Comparison of ENCODE assay signal across 8 cellular contexts in genomic region chr19:2164020-2164988, GRCh38. TPM values are rescaled to one million over a fixed set of nuclear protein-coding genes. Genes with fewer than 3 reads are reported as not detected.
A peak's percentile ranks its signal among the peaks of the same experiment; 100 is the strongest.
DNase-seq lines count a peak whose midpoint lies in the region; ATAC-seq and TF ChIP-seq lines count a peak whose summit lies in the region.

No MANE protein-coding gene starts in this region.

- peaks cover 48% of the 10 kb centered on the region for H3K4me1 Mint-ChIP-seq in activated B cell treated with CpG ODN at 0.5 μM for 24 hours
- H3K4me1 Mint-ChIP-seq in nephron: peaks cover 25% of the 10 kb centered on the region

- H3K36me3 Mint-ChIP-seq in activated B cell treated with CpG ODN at 0.5 μM for 24 hours (ENCODE audit: low read depth) (peaks cover 4% of the 10 kb centered on the region), nephron (ENCODE audit: low read depth) (no peaks in the 10 kb centered on the region)

- H3K27ac Mint-ChIP-seq in activated B cell treated with CpG ODN at 0.5 μM for 24 hours (peak overlapping the region; percentile 80), nephron (peak overlapping the region; percentile 73 to 93 (median 92))

- no peak for TF ChIP-seq CTCF in GM06990 (IDR thresholded peaks at IDR 0.05; ENCODE audit: insufficient read depth, low read length, poor library complexity, severe bottlenecking)
- TF ChIP-seq CTCF in activated B cell treated with CpG ODN at 0.5 μM for 24 hours (IDR thresholded peaks at IDR 0.05): no peak
- TF ChIP-seq CTCF in nephron (IDR thresholded peaks at IDR 0.05; ENCODE audit: unreplicated experiment in 3 of 3): no peak

- H3K36me3 ChIP-seq in GM06990 (ENCODE audit: control insufficient read depth, insufficient read depth, low read length): no peaks in the 10 kb centered on the region

- no peaks in the 10 kb centered on the region for H3K27me3 ChIP-seq in GM06990 (replicated peaks; ENCODE audit: control insufficient read depth, insufficient read depth, low read length)

- H3K4me3 ChIP-seq in GM06990 (replicated peaks; ENCODE audit: low read depth, low read length): peak overlapping the region; percentile 92

- CTCF ChIA-PET in activated B cell treated with CpG ODN at 0.5 μM for 24 hours (lab: Charles Lee): no interaction called here

- POLR2A ChIA-PET in activated B cell treated with CpG ODN at 0.5 μM for 24 hours (lab: Charles Lee): interaction anchor here (0.6 to 1.2 kb wide), 7 partner anchors 7 to 164 kb away, joined by 3 to 8 read pairs (median 4); partner anchors contain the start of gene LSM7

- intact Hi-C loops in activated B cell treated with CpG ODN at 0.5 μM for 24 hours (cut with micrococcal nuclease): no loop called here

- peak overlapping the region; percentile 95 for H3K4me3 Mint-ChIP-seq in activated B cell treated with CpG ODN at 0.5 μM for 24 hours
- H3K4me3 Mint-ChIP-seq in nephron: peak overlapping the region; percentile 97 to 99 (median 99)

- ATAC-seq in HG03103 (IDR thresholded peaks at IDR 0.05; ENCODE audit: low read depth, unreplicated experiment) (peak; percentile 4), activated B cell treated with CpG ODN at 0.5 μM for 24 hours (ENCODE audit: low read depth) (peak; percentile 14)

- no peak for DNase-seq in GM06990 (ENCODE audit: extremely low read depth, insufficient read length)
- DNase-seq in activated B cell treated with CpG ODN at 0.5 μM for 24 hours: no peak
- peak in 1 of 2 experiments; percentile 63 for DNase-seq in erythroblast (lab: John Stamatoyannopoulos, UW)
- no peak for DNase-seq in NCI-H146 (lab: John Stamatoyannopoulos, UW)
- no peak for DNase-seq in SIG-M5 (lab: John Stamatoyannopoulos, UW)
- DNase-seq in NCI-H446 (lab: John Stamatoyannopoulos, UW): no peak

- no peaks in the 10 kb centered on the region for H3K9me3 Mint-ChIP-seq in activated B cell treated with CpG ODN at 0.5 μM for 24 hours
- no peaks in the 10 kb centered on the region for H3K9me3 Mint-ChIP-seq in nephron

- peak; percentile 7 for TF ChIP-seq POLR2A in erythroblast (IDR thresholded peaks at IDR 0.05; ENCODE audit: low read length)

- H3K27me3 Mint-ChIP-seq in activated B cell treated with CpG ODN at 0.5 μM for 24 hours (no peaks in the 10 kb centered on the region), nephron (ENCODE audit: low read depth) (no peaks in the 10 kb centered on the region)

RNA-seq across cellular contexts. Expression of gene DOT1L, which starts 0.6 kb away (rescaled TPM):
- 55.0 and 65.2 TPM in 2 replicates for total RNA-seq in activated B cell treated with CpG ODN at 0.5 μM for 24 hours

RNA-seq across cellular contexts. Expression of gene AP3D1, which starts 12.9 kb away (rescaled TPM):
- 97.2 and 109 TPM in 2 replicates for total RNA-seq in activated B cell treated with CpG ODN at 0.5 μM for 24 hours
